In genomic region chr18:62784966-62785413, GRCh38 we compare ENCODE assay signal across 8 cellular contexts.
DNase-seq lines count a peak whose midpoint lies in the region; ATAC-seq and TF ChIP-seq lines count a peak whose summit lies in the region.

No MANE protein-coding gene starts in this region.

- H3K4me3 ChIP-seq in adrenal gland = no peak overlapping the region
- no peak overlapping the region for H3K4me3 ChIP-seq in spleen
- no peak overlapping the region for H3K4me3 ChIP-seq in stomach

- TF ChIP-seq EP300 in stomach (IDR thresholded peaks at IDR 0.05) = no peak

- WGBS in adrenal gland, 4 donors = 32 to 37% (median 36%) methylated on average over 3 of the region's 3 CpGs
- 66 to 80% (median 71%) methylated on average over 3 of the region's 3 CpGs for WGBS in spleen, 5 donors
- 62 to 70% (median 65%) methylated on average over 3 of the region's 3 CpGs for WGBS in stomach, 5 donors

- H3K4me1 ChIP-seq in adrenal gland (replicated peaks in 1 of 2) (peaks cover 16 to 56% of the 10 kb centered on the region in 2 donors), spleen (peaks cover 0 to 37% (median 15%) of the 10 kb centered on the region in 6 donors), stomach (peaks cover 0 to 39% (median 16%) of the 10 kb centered on the region in 4 donors)

- H3K27ac ChIP-seq in adrenal gland = peak overlapping the region in 3 of 5 donors; percentile 37 to 63 (median 51)
- peak overlapping the region in 1 of 8 donors; percentile 9 for H3K27ac ChIP-seq in spleen
- H3K27ac ChIP-seq in stomach = peak overlapping the region in 2 of 5 donors; percentile 7 to 18

- no peaks in the 10 kb centered on the region for H3K9me3 ChIP-seq in adrenal gland (replicated peaks in 1 of 3)
- H3K9me3 ChIP-seq in spleen = no peaks in the 10 kb centered on the region
- no peaks in the 10 kb centered on the region for H3K9me3 ChIP-seq in stomach

- intact Hi-C loops in adrenal gland (cut with DNase I) = no loop called here
- intact Hi-C loops in spleen (cut with DNase I; ENCODE audit: low total_unique reads) = no loop called here
- intact Hi-C loops in stomach (cut with DNase I; ENCODE audit: low total_unique reads) = no loop called here

- H3K27me3 ChIP-seq in adrenal gland (no peaks in the 10 kb centered on the region), spleen (replicated peaks in 1 of 7) (no peaks in the 10 kb centered on the region), stomach (no peaks in the 10 kb centered on the region)

- no peak for ATAC-seq in HG03460 (IDR thresholded peaks at IDR 0.05; ENCODE audit: unreplicated experiment)

- no peak for TF ChIP-seq CTCF in adrenal gland (IDR thresholded peaks at IDR 0.05)
- TF ChIP-seq CTCF in spleen (IDR thresholded peaks at IDR 0.05 in 8 of 11, conservative IDR thresholded peaks at IDR 0.05 in 3 of 11) = no peak
- no peak for TF ChIP-seq CTCF in stomach (IDR thresholded peaks at IDR 0.05)

- DNase-seq in stimulated activated CD4-positive, alpha-beta T cell treated with anti-CD3 and anti-CD28 coated beads, Interleukin-15, amount 100 ng/mL, for 24 hours = peak; percentile 16
- no peak for DNase-seq in stimulated activated CD4-positive, alpha-beta T cell treated with anti-CD3 and anti-CD28 coated beads, Interleukin-4, amount 100 ng/mL, for 1 hour
- DNase-seq in adrenal gland = peak; percentile 38 to 72 (median 59)
- DNase-seq in islet precursor cell = peak; percentile 65
- no peak for DNase-seq in spleen
- DNase-seq in DMS53 treated with DMSO at 0.1 percent for 48 hours (lab: John Stamatoyannopoulos, UW; ENCODE audit: unreplicated experiment) = no peak
- DNase-seq in stomach = no peak

- no peaks in the 10 kb centered on the region for H3K36me3 ChIP-seq in adrenal gland (replicated peaks in 1 of 2)
- no peaks in the 10 kb centered on the region for H3K36me3 ChIP-seq in spleen
- no peaks in the 10 kb centered on the region for H3K36me3 ChIP-seq in stomach

- TF ChIP-seq POLR2A in adrenal gland (IDR thresholded peaks at IDR 0.05) = peak in 1 of 2 donors; percentile 54
- TF ChIP-seq POLR2A in spleen (IDR thresholded peaks at IDR 0.05) = no peak
- TF ChIP-seq POLR2A in stomach (IDR thresholded peaks at IDR 0.05) = no peak

Comparison
In these comparisons a context has a peak if more than half of its experiments do, and no peak if none do; other contexts are left out.
1. DNase-seq: peak in stimulated activated CD4-positive, alpha-beta T cell treated with anti-CD3 and anti-CD28 coated beads, Interleukin-15, amount 100 ng/mL, for 24 hours (single experiment), adrenal gland (7 of 7) and islet precursor cell (single experiment); none in stimulated activated CD4-positive, alpha-beta T cell treated with anti-CD3 and anti-CD28 coated beads, Interleukin-4, amount 100 ng/mL, for 1 hour (single experiment), spleen (single experiment), DMS53 treated with DMSO at 0.1 percent for 48 hours (single experiment) and stomach (single experiment).